Comparison of ENCODE assay signal across 1 cellular context in genomic region chr9:5718296-5719032, GRCh38.
A peak's percentile ranks its signal among the peaks of the same experiment; 100 is the strongest.
TF ChIP-seq lines count a peak whose summit lies in the region.

No MANE protein-coding gene starts in this region.

TF ChIP-seq in HEK293, 187 proteins besides CTCF, POLR2A, EP300 and RAD21 (continued from another document):
- no peak for TF ChIP-seq ZNF280C (tag by site-specific recombination; IDR thresholded peaks at IDR 0.05)
- no peak for TF ChIP-seq ZNF449 (tag by site-specific recombination; IDR thresholded peaks at IDR 0.05)
- TF ChIP-seq ZBTB48 (tag by site-specific recombination; IDR thresholded peaks at IDR 0.05), result no peak
- peak; percentile 25; the same call in 1 of the 2 replicates for TF ChIP-seq TCF7L2 (IDR thresholded peaks at IDR 0.05; ENCODE audit: borderline replicate concordance, low read depth, low read length)
- no peak for TF ChIP-seq ZNF768 (tag by site-specific recombination; IDR thresholded peaks at IDR 0.05)
- 0 out of 2 replicates have a peak, but pooled peaks have one; percentile 24 for TF ChIP-seq SP7 (tag by site-specific recombination; IDR thresholded peaks at IDR 0.05)
- TF ChIP-seq REPIN1 (tag by site-specific recombination; IDR thresholded peaks at IDR 0.05; ENCODE audit: low read depth), result no peak
- no peak for TF ChIP-seq ZNF394 (tag by site-specific recombination; IDR thresholded peaks at IDR 0.05; ENCODE audit: borderline replicate concordance)
- TF ChIP-seq ZNF2 (tag by site-specific recombination; IDR thresholded peaks at IDR 0.05), result no peak
- no peak for TF ChIP-seq KLF9 (tag by site-specific recombination; IDR thresholded peaks at IDR 0.05; ENCODE audit: low read depth)
- TF ChIP-seq ZNF18 (tag by site-specific recombination; IDR thresholded peaks at IDR 0.05), result no peak
- no peak for TF ChIP-seq ZNF585B (tag by site-specific recombination; IDR thresholded peaks at IDR 0.05)
- TF ChIP-seq ZNF677 (tag by site-specific recombination; IDR thresholded peaks at IDR 0.05), result peak; percentile 66
- TF ChIP-seq PRDM6 (tag by site-specific recombination; IDR thresholded peaks at IDR 0.05), result peak; percentile 28; the same call in 1 of the 2 replicates
